ENCODE assay signal across 9 cellular contexts in genomic region chr17:57911834-57912673, GRCh38. TPM values are rescaled to one million over a fixed set of nuclear protein-coding genes. Genes with fewer than 3 reads are reported as not detected.
DNase-seq lines count a peak whose midpoint lies in the region; ATAC-seq and FAIRE-seq lines count a peak whose summit lies in the region.
"Had no signal": no experiment of that assay in that cellular context is flagged by ENCODE, and none has a peak within 500 bp of the region (broad histone marks: within the 10 kb centered on the region; RNA-seq: fewer than 3 reads in every experiment).

No MANE protein-coding gene starts in this region.

- no peak overlapping the region for H3K4me3 ChIP-seq in small intestine (ENCODE audit: low read depth in 1 of 2, low read length in 2 of 2)
- H3K4me3 ChIP-seq in effector memory CD4-positive, alpha-beta T cell (ENCODE audit: insufficient read depth, low read depth, low read length, poor library complexity, severe bottlenecking), result no peak overlapping the region

- no peak for FAIRE-seq in small intestine (lab: Jason Lieb, UNC)

- no peak overlapping the region for H3K4me3 Mint-ChIP-seq in activated naive CD8-positive, alpha-beta T cell treated with anti-CD3 and anti-CD28 coated beads, Interleukin-2, amount 50 U/mL, for 24 hours

- no peaks in the 10 kb centered on the region for H3K9me3 ChIP-seq in small intestine (ENCODE audit: control insufficient read depth, low read depth)
- H3K9me3 ChIP-seq in effector memory CD4-positive, alpha-beta T cell (ENCODE audit: control insufficient read depth, low read length), result no peaks in the 10 kb centered on the region

- no peaks in the 10 kb centered on the region for H3K27me3 ChIP-seq in small intestine (ENCODE audit: control insufficient read depth in 2 of 2, insufficient read depth in 2 of 2, low read length in 2 of 2)
- no peaks in the 10 kb centered on the region for H3K27me3 ChIP-seq in effector memory CD4-positive, alpha-beta T cell (replicated peaks; ENCODE audit: control insufficient read depth, insufficient read depth, low read length, poor library complexity, severe bottlenecking)

- H3K4me1 ChIP-seq in small intestine (ENCODE audit: control insufficient read depth in 2 of 2, insufficient read depth in 1 of 2, low read depth in 1 of 2, low read length in 1 of 2), result peaks cover 0 to 6% of the 10 kb centered on the region in 2 donors
- H3K4me1 ChIP-seq in effector memory CD4-positive, alpha-beta T cell (ENCODE audit: control insufficient read depth, insufficient read depth, low read length, poor library complexity, severe bottlenecking), result no peaks in the 10 kb centered on the region

- peak overlapping the region in 1 of 2 donors; percentile 83 for H3K27ac ChIP-seq in small intestine (ENCODE audit: low read depth in 1 of 2, low read length in 1 of 2)
- no peak overlapping the region for H3K27ac ChIP-seq in effector memory CD4-positive, alpha-beta T cell (ENCODE audit: insufficient read depth, low read length, poor library complexity, severe bottlenecking)

- in situ Hi-C loops in SK-MEL-5 (cut with HindIII; ENCODE audit: low pct_unique_long_range_greater_than_20kb, low sequenced_read_pairs), result no loop called here

- H3K36me3 ChIP-seq in small intestine (ENCODE audit: control insufficient read depth in 2 of 2, insufficient read depth in 2 of 2, low read length in 2 of 2), result no peaks in the 10 kb centered on the region
- no peaks in the 10 kb centered on the region for H3K36me3 ChIP-seq in effector memory CD4-positive, alpha-beta T cell (ENCODE audit: control insufficient read depth, insufficient read depth, low read length)

- intact Hi-C loops in left ventricle myocardium superior (cut with micrococcal nuclease), result no loop called here

- 16 to 45% (median 24%) methylated on average over 13 of the region's 13 CpGs for WGBS in small intestine, 3 donors

- ATAC-seq in left ventricle myocardium superior (peak; percentile 89), GM18517 (IDR thresholded peaks at IDR 0.05; ENCODE audit: unreplicated experiment) (no peak)
- no peak for ATAC-seq in activated naive CD8-positive, alpha-beta T cell treated with anti-CD3 and anti-CD28 coated beads, Interleukin-2, amount 50 U/mL, for 24 hours

- H3K4me1 Mint-ChIP-seq in activated naive CD8-positive, alpha-beta T cell treated with anti-CD3 and anti-CD28 coated beads, Interleukin-2, amount 50 U/mL, for 24 hours, result no peaks in the 10 kb centered on the region

- H3K27me3 Mint-ChIP-seq in activated naive CD8-positive, alpha-beta T cell treated with anti-CD3 and anti-CD28 coated beads, Interleukin-2, amount 50 U/mL, for 24 hours, result peaks cover 7% of the 10 kb centered on the region

- no peaks in the 10 kb centered on the region for H3K36me3 Mint-ChIP-seq in activated naive CD8-positive, alpha-beta T cell treated with anti-CD3 and anti-CD28 coated beads, Interleukin-2, amount 50 U/mL, for 24 hours (ENCODE audit: low read depth)

- DNase-seq in LoVo (ENCODE audit: low spot score) (peak; percentile 75), SK-MEL-5 (ENCODE audit: low read depth, low spot score) (peak; percentile 42), left ventricle myocardium superior (peak; percentile 95), small intestine (peak; percentile 87)
- no peak for DNase-seq in activated naive CD8-positive, alpha-beta T cell treated with anti-CD3 and anti-CD28 coated beads, Interleukin-2, amount 50 U/mL, for 24 hours
- no peak for DNase-seq in effector memory CD4-positive, alpha-beta T cell
- DNase-seq in activated CD4-positive, alpha-beta T cell treated with anti-CD3 and anti-CD28 coated beads, Interleukin-2, amount 50 U/mL, for 4 hours, result no peak
- DNase-seq: activated CD4-positive, alpha-beta T cell treated with anti-CD3 and anti-CD28 coated beads for 48 hours had no signal

- no peaks in the 10 kb centered on the region for H3K9me3 Mint-ChIP-seq in activated naive CD8-positive, alpha-beta T cell treated with anti-CD3 and anti-CD28 coated beads, Interleukin-2, amount 50 U/mL, for 24 hours

- H3K27ac Mint-ChIP-seq in activated naive CD8-positive, alpha-beta T cell treated with anti-CD3 and anti-CD28 coated beads, Interleukin-2, amount 50 U/mL, for 24 hours, result no peak overlapping the region

RNA-seq across cellular contexts. Expression of gene CUEDC1, which starts 43.2 kb away (rescaled TPM):
- total RNA-seq in SK-MEL-5 (2014; rRNA removed; shearing (Covaris generic)), result 10.4 and 14.6 TPM in 2 replicates
- polyA plus RNA-seq in SK-MEL-5 (2015; cell fraction: cytosol; rRNA removed), result 40.9 and 57.4 TPM in 2 replicates
- 442 and 572 TPM in 2 replicates for polyA plus RNA-seq in SK-MEL-5 (2015; cell fraction: nucleus; rRNA removed)
- total RNA-seq in left ventricle myocardium superior, result 55.0 TPM
- polyA plus RNA-seq in small intestine, result 10 to 100 TPM in 1 of 3 donors, 1 to 10 TPM in 2; 1.6 to 14.9 (median 6.8) TPM

Comparison
In these comparisons a context has a peak if more than half of its experiments do, and no peak if none do; other contexts are left out.
1. DNase-seq: peak in LoVo (single experiment), SK-MEL-5 (single experiment), left ventricle myocardium superior (single experiment) and small intestine (single experiment); none in activated naive CD8-positive, alpha-beta T cell treated with anti-CD3 and anti-CD28 coated beads, Interleukin-2, amount 50 U/mL, for 24 hours (single experiment), effector memory CD4-positive, alpha-beta T cell (0 of 3) and activated CD4-positive, alpha-beta T cell treated with anti-CD3 and anti-CD28 coated beads, Interleukin-2, amount 50 U/mL, for 4 hours (0 of 2).